Comparison of ENCODE assay signal across 9 cellular contexts in the genomic region with DNA sequence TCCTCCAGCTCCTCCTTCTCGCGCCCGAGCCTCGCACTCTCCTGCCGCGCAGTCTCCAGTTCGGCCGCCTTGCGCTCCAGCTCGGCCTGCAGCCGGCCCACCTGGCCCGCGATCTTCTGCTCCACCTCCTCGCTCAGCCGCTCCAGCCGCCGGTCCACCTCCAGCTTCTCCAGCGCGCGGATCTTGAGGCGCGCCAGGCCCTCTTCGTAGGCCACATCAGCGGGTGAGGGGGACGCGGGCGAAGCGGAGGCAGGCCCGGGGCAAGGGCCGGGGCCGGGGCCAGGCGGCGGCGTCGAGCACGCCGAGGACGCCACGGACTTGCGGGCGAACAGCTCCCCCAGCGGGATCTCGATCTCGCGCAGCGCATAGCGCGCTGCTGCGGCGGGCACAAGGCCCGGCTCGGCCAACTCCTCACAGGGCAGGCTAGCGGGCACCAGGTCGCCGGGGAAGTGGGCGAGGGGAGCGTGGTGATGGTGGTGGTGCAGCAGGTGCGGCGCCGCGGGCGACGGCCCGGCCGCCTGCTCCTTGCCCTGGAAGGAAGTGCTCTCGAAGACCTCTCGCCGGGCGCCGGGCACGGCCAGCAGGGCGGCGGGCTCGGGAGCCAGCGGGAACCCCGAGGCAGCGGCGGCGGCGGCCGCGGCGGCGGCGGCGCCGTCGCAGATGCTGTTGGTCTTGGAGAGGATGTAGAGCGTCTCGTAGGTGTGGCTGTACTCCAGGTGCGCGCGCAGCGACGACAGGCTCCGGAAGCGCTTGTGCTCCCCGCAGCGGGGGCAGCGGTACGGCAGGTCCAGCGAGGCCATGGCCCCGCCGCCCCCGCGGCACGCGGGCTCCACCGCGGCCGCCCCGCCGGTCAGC. TPM values are rescaled to one million over a fixed set of nuclear protein-coding genes. Genes with fewer than 3 reads are reported as not detected.
DNase-seq lines count a peak whose midpoint lies in the region; ATAC-seq and TF ChIP-seq lines count a peak whose summit lies in the region.
"Had no signal": no experiment of that assay in that cellular context is flagged by ENCODE, and none has a peak within 500 bp of the region (broad histone marks: within the 10 kb centered on the region; RNA-seq: fewer than 3 reads in every experiment).

No MANE protein-coding gene starts in this region.

- no peak overlapping the region for H3K27ac Mint-ChIP-seq in activated naive CD4-positive, alpha-beta T cell treated with anti-CD3 and anti-CD28 coated beads, Interleukin-2, amount 50 U/mL, for 72 hours

- H3K9me3 ChIP-seq in PC-3 (ENCODE audit: low read length): no peaks in the 10 kb centered on the region

- CTCF ChIA-PET in PC-3 (lab: Charles Lee): no interaction called here

- no peaks in the 10 kb centered on the region for H3F3A ChIP-seq in PC-3 (ENCODE audit: low read length, unreplicated experiment)

- peak; percentile 10; the same call in 1 of the 2 replicates for TF ChIP-seq CTCF in PC-3 (conservative IDR thresholded peaks at IDR 0.05; ENCODE audit: low read depth, low read length)

- H4K20me1 ChIP-seq in PC-3 (ENCODE audit: low read length): no peaks in the 10 kb centered on the region; the same call in 1 of the 2 replicates

- no peaks in the 10 kb centered on the region for H3K9me3 Mint-ChIP-seq in activated naive CD4-positive, alpha-beta T cell treated with anti-CD3 and anti-CD28 coated beads, Interleukin-2, amount 50 U/mL, for 72 hours
- H3K9me3 Mint-ChIP-seq: T-helper 1 cell treated with Interleukin-12 subunit alpha and Interleukin-12 subunit beta and Interleukin-4 antibody, amounts not matched to agents 30 μg/mL and 1 μg/mL, for 36 hours had no signal

- peak overlapping the region; percentile 26 for H2AFZ ChIP-seq in PC-3 (ENCODE audit: low read length)

- 0 out of 2 replicates have a peak, but pooled peaks cover 4% of the 10 kb centered on the region for H3K79me2 ChIP-seq in PC-3 (ENCODE audit: low read length)

- peak overlapping the region; percentile 64 for H3K4me2 ChIP-seq in PC-3 (ENCODE audit: low read length)

- peak; percentile 60 for DNase-seq in PC-3
- DNase-seq in activated naive CD4-positive, alpha-beta T cell treated with anti-CD3 and anti-CD28 coated beads, Interleukin-2, amount 50 U/mL, for 72 hours (ENCODE audit: low spot score in 2 of 2): peak; percentile 60 to 70
- peak; percentile 83 for DNase-seq in islet precursor cell
- peak; percentile 73 for DNase-seq in stimulated activated CD4-positive, alpha-beta T cell treated with anti-CD3 and anti-CD28 coated beads, Interleukin-4, amount 100 ng/mL, for 1 hour
- no peak for DNase-seq in HUDEP-2 (lab: John Stamatoyannopoulos, UW; ENCODE audit: unreplicated experiment in 76 of 76)
- DNase-seq in SK-N-DZ (ENCODE audit: low spot score): no peak

- H3K27me3 ChIP-seq in PC-3 (ENCODE audit: low read length): no peaks in the 10 kb centered on the region

- H3K9ac ChIP-seq in PC-3 (ENCODE audit: low read length): no peak overlapping the region

- no peak overlapping the region for H3K27ac ChIP-seq in PC-3 (ENCODE audit: low read length)

- POLR2A ChIA-PET in PC-3 (lab: Charles Lee; ENCODE audit: unreplicated experiment): interaction anchor here (0.6 kb wide), 1 partner anchor 16 kb away, joined by 3 read pairs; no protein-coding TSS in a partner anchor

- ATAC-seq in GM18867 (IDR thresholded peaks at IDR 0.05; ENCODE audit: unreplicated experiment) (peak; percentile 76), HG03342 (IDR thresholded peaks at IDR 0.05; ENCODE audit: unreplicated experiment) (peak; percentile 87), PC-3 (peak; percentile 69)
- ATAC-seq in activated naive CD4-positive, alpha-beta T cell treated with anti-CD3 and anti-CD28 coated beads, Interleukin-2, amount 50 U/mL, for 72 hours: peak; percentile 93 to 96

- intact Hi-C loops in PC-3 (cut with micrococcal nuclease): no loop called here

- peak overlapping the region; percentile 59 for H3K4me3 ChIP-seq in PC-3 (ENCODE audit: low read length)

- no peaks in the 10 kb centered on the region for H3K9me2 ChIP-seq in PC-3 (replicated peaks; ENCODE audit: low read length)

- H3K36me3 Mint-ChIP-seq in activated naive CD4-positive, alpha-beta T cell treated with anti-CD3 and anti-CD28 coated beads, Interleukin-2, amount 50 U/mL, for 72 hours: peaks cover 5 to 8% of the 10 kb centered on the region in 2 donors

- BruUV-seq in PC-3 (replicated peaks; lab: Mats Ljungman, UMichigan): no TSS peak

- no peaks in the 10 kb centered on the region for H3K36me3 ChIP-seq in PC-3 (ENCODE audit: low read depth, low read length)

- H3K4me1 ChIP-seq in PC-3 (ENCODE audit: insufficient read depth, low read length): 0 out of 2 replicates have a peak, but pooled peaks cover 4% of the 10 kb centered on the region

RNA-seq across cellular contexts. Expression of gene FBXO41, which starts 15.2 kb away (rescaled TPM):
- total RNA-seq in PC-3 (2014; rRNA removed): 4.2 and 7.7 TPM in 2 replicates
- 10 to 100 TPM; 16.0 to 41.5 TPM for total RNA-seq in activated naive CD4-positive, alpha-beta T cell treated with anti-CD3 and anti-CD28 coated beads, Interleukin-2, amount 50 U/mL, for 72 hours
- polyA plus RNA-seq in SK-N-DZ (2014; cell fraction: cytosol; rRNA removed): 4.9 and 6.4 TPM in 2 replicates
- 18.1 and 35.2 TPM in 2 replicates for polyA plus RNA-seq in SK-N-DZ (2014; cell fraction: nucleus; rRNA removed)

RNA-seq across cellular contexts. Expression of gene EGR4, which starts 24.3 kb away (rescaled TPM):
- total RNA-seq in PC-3 (2014; rRNA removed): not detected in 2 replicates
- under 1 TPM in 1 of 2 donors, not detected in 1; 0.33 TPM for total RNA-seq in activated naive CD4-positive, alpha-beta T cell treated with anti-CD3 and anti-CD28 coated beads, Interleukin-2, amount 50 U/mL, for 72 hours
- not detected in 2 replicates for polyA plus RNA-seq in SK-N-DZ (2014; cell fraction: cytosol; rRNA removed)
- polyA plus RNA-seq in SK-N-DZ (2014; cell fraction: nucleus; rRNA removed): not detected in 2 replicates

RNA-seq across cellular contexts. Expression of gene CCT7, which starts 35.0 kb away (rescaled TPM):
- 517 and 538 TPM in 2 replicates for total RNA-seq in PC-3 (2014; rRNA removed)
- 100 to 1,000 TPM; 417 to 503 TPM for total RNA-seq in activated naive CD4-positive, alpha-beta T cell treated with anti-CD3 and anti-CD28 coated beads, Interleukin-2, amount 50 U/mL, for 72 hours
- 728 and 916 TPM in 2 replicates for polyA plus RNA-seq in SK-N-DZ (2014; cell fraction: cytosol; rRNA removed)
- polyA plus RNA-seq in SK-N-DZ (2014; cell fraction: nucleus; rRNA removed): 240 and 336 TPM in 2 replicates

RNA-seq across cellular contexts. Expression of gene PRADC1, which starts 36.0 kb away (rescaled TPM):
- 62.5 and 65.7 TPM in 2 replicates for total RNA-seq in PC-3 (2014; rRNA removed)
- 10 to 100 TPM; 11.5 to 24.7 TPM for total RNA-seq in activated naive CD4-positive, alpha-beta T cell treated with anti-CD3 and anti-CD28 coated beads, Interleukin-2, amount 50 U/mL, for 72 hours
- 40.5 and 45.2 TPM in 2 replicates for polyA plus RNA-seq in SK-N-DZ (2014; cell fraction: cytosol; rRNA removed)
- polyA plus RNA-seq in SK-N-DZ (2014; cell fraction: nucleus; rRNA removed): 33.6 and 43.1 TPM in 2 replicates

RNA-seq across cellular contexts. Expression of gene SMYD5, which starts 55.0 kb away (rescaled TPM):
- 47.1 and 49.4 TPM in 2 replicates for total RNA-seq in PC-3 (2014; rRNA removed)
- total RNA-seq in activated naive CD4-positive, alpha-beta T cell treated with anti-CD3 and anti-CD28 coated beads, Interleukin-2, amount 50 U/mL, for 72 hours: 10 to 100 TPM; 36.0 to 41.1 TPM
- polyA plus RNA-seq in SK-N-DZ (2014; cell fraction: cytosol; rRNA removed): 34.7 and 39.5 TPM in 2 replicates
- polyA plus RNA-seq in SK-N-DZ (2014; cell fraction: nucleus; rRNA removed): 48.3 and 75.5 TPM in 2 replicates

Comparison
In these comparisons a context has a peak if more than half of its experiments do, and no peak if none do; other contexts are left out.
1. DNase-seq: peak in PC-3 (single experiment), activated naive CD4-positive, alpha-beta T cell treated with anti-CD3 and anti-CD28 coated beads, Interleukin-2, amount 50 U/mL, for 72 hours (2 of 2), islet precursor cell (single experiment) and stimulated activated CD4-positive, alpha-beta T cell treated with anti-CD3 and anti-CD28 coated beads, Interleukin-4, amount 100 ng/mL, for 1 hour (single experiment); none in HUDEP-2 (0 of 76) and SK-N-DZ (single experiment).
2. Peak in every context shown above with its lines, with median percentiles within 50 percentile points of each other: ATAC-seq.